In genomic region chr15:58677426-58677825, GRCh38 we compare ENCODE assay signal across 1 cellular context.
TF ChIP-seq lines count a peak whose summit lies in the region.

No MANE protein-coding gene starts in this region.

TF ChIP-seq in neural cell, 6 proteins besides CTCF, POLR2A, EP300 and RAD21 (continued from another document):
- TF ChIP-seq POLR2AphosphoS5 (IDR thresholded peaks at IDR 0.05): no peak
- TF ChIP-seq MXI1 (conservative IDR thresholded peaks at IDR 0.05; ENCODE audit: poor library complexity, severe bottlenecking): no peak
- no peak for TF ChIP-seq EZH2 (IDR thresholded peaks at IDR 0.05; ENCODE audit: borderline replicate concordance, insufficient read depth, low read length, poor library complexity, severe bottlenecking)
- TF ChIP-seq SMC3 (conservative IDR thresholded peaks at IDR 0.05; ENCODE audit: poor library complexity): no peak
